In the genomic region with DNA sequence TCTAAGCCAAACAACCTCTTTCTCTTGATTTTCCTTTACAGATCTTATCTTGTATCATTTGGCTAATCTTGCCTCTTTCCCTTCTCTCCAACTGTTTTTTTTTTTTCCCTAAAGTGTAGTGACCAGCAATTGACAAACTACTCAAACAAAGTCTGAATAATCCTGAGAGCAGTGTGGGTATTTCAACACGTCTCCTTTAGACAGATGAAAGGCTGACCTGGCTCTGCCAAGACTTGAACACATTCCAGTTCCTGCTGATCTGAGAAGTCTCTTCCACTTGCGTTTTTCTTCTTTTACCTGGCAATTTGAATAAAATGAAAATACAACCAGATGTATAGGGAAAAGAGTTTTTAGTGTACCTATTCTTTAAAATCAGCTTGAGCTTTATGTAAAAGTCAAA, we compare ENCODE assay signal across 18 cellular contexts.
"Had no signal": no experiment of that assay in that cellular context is flagged by ENCODE, and none has a peak within 500 bp of the region (broad histone marks: within the 10 kb centered on the region; RNA-seq: fewer than 3 reads in every experiment).

No MANE protein-coding gene starts in this region.

- H3K4me1 ChIP-seq: neural progenitor cell, right lobe of liver had no signal

- H3K27me3 ChIP-seq: esophagus muscularis mucosa, neural progenitor cell, right lobe of liver had no signal

- H3K9me3 ChIP-seq: esophagus muscularis mucosa, mucosa of descending colon, right lobe of liver, SK-N-SH, thoracic aorta had no signal

- ATAC-seq: stimulated activated effector memory CD8-positive, alpha-beta T cell treated with anti-CD3 and anti-CD28 coated beads, Interleukin-12 subunit alpha, Interleukin-12 subunit beta, amount 100 ng/mL, for 72 hours; T-cell had no signal

- H3K27ac ChIP-seq: esophagus muscularis mucosa, neural progenitor cell, right lobe of liver, thoracic aorta had no signal

- H3K4me3 ChIP-seq: esophagus muscularis mucosa, mucosa of descending colon, neural progenitor cell, right lobe of liver, smooth muscle cell, thoracic aorta had no signal

- H3K36me3 ChIP-seq: esophagus muscularis mucosa, neural progenitor cell, right lobe of liver, thoracic aorta had no signal

- DNase-seq: activated CD4-positive, alpha-beta memory T cell treated with anti-CD3 and anti-CD28 coated beads, Interleukin-2, amount 10 ng/mL, durations not matched to agents 7 days and 5 days; activated CD4-positive, alpha-beta T cell treated with anti-CD3 and anti-CD28 coated beads for 48 hours; activated CD4-positive, CD25-positive, alpha-beta regulatory T cell; activated naive CD4-positive, alpha-beta T cell treated with Interleukin-2 at 50 U/mL for 16 hours; activated naive CD8-positive, alpha-beta T cell treated with anti-CD3 and anti-CD28 coated beads, Interleukin-2, amount 10 ng/mL, durations not matched to agents 7 days and 5 days; activated T-cell treated with anti-CD3 and anti-CD28 coated beads, Interleukin-2, amount 50 U/mL, for 24 hours; effector CD4-positive, alpha-beta T cell; mucosa of descending colon; naive B cell; right lobe of liver; SK-N-SH; stimulated activated CD4-positive, alpha-beta T cell treated with anti-CD3 and anti-CD28 coated beads, Interleukin-4, amount 100 ng/mL, for 1 hour; T-cell had no signal
